Comparison of ENCODE assay signal across 14 cellular contexts in the genomic region with DNA sequence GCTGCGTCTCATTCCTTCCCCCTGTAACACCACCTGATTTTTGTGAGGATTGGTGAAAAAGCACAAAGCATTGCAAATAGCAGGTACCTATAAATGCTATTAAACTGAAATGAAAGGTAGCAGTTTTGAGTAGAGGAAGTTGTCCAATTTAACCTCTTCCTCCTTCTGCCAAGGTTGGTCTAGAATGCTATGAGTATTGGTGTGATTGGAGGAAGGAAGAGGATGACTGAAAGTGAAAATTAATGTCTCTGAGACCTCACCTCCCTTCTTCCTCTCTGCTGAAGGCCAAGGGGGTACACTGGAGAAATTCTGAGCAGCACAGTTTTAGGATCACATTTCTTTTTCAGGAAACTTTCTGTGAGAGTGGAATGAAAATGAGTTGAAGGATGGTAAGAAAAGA.
"Had no signal": no experiment of that assay in that cellular context is flagged by ENCODE, and none has a peak within 500 bp of the region (broad histone marks: within the 10 kb centered on the region; RNA-seq: fewer than 3 reads in every experiment).

No MANE protein-coding gene starts in this region.

- H3K27ac ChIP-seq: ascending aorta, esophagus squamous epithelium, right atrium auricular region, skin epidermis had no signal

- DNase-seq: activated CD4-positive, CD25-positive, alpha-beta regulatory T cell; activated naive CD8-positive, alpha-beta T cell treated with anti-CD3 and anti-CD28 coated beads, Interleukin-2, amount 50 U/mL, for 24 hours; activated T-cell treated with anti-CD3 and anti-CD28 coated beads, Interleukin-2, amount 50 U/mL, for 48 hours; esophagus squamous epithelium; foreskin fibroblast; glutamatergic neuron; left colon; midbrain; trophoblast cell had no signal

- H3K36me3 ChIP-seq: ascending aorta, esophagus squamous epithelium, right atrium auricular region had no signal

- H3K4me1 ChIP-seq: esophagus squamous epithelium, right atrium auricular region had no signal

- ATAC-seq: activated naive CD8-positive, alpha-beta T cell treated with anti-CD3 and anti-CD28 coated beads, Interleukin-2, amount 50 U/mL, for 24 hours; left colon; stimulated activated effector memory CD8-positive, alpha-beta T cell treated with anti-CD3 and anti-CD28 coated beads, Interleukin-12 subunit alpha, Interleukin-12 subunit beta, amount 100 ng/mL, for 72 hours had no signal

- H3K27me3 ChIP-seq: ascending aorta, esophagus squamous epithelium, right atrium auricular region had no signal

- H3K4me3 ChIP-seq: ascending aorta, esophagus squamous epithelium, lung, right atrium auricular region, skin epidermis had no signal
